ENCODE assay signal across 1 cellular context in the genomic region with DNA sequence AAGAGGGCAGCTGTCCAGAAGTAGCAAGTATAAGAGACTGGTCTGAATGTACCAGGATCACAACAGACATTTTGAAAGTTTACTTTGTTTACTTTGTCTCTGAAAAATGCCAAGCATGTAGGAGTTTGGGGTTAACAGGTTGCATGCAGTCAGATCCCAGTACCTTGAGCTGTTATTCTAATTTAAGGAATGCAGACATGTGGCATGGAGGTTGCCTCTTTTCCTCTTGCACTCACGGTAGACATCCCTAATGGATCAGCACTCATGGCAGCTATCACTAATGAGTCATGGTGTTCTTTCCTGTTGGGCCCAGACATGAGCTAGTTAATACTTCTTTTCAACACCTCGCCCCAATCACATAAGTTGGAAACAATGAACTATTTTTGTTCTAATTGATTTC.
TF ChIP-seq lines count a peak whose summit lies in the region.

No MANE protein-coding gene starts in this region.

TF ChIP-seq in HCT116, 20 proteins besides CTCF, POLR2A, EP300 and RAD21 (continued from another document):
- TF ChIP-seq JUND (IDR thresholded peaks at IDR 0.05), result 0 out of 2 replicates have a peak, but pooled peaks have one; percentile 17
- no peak for TF ChIP-seq CEBPB (IDR thresholded peaks at IDR 0.05; ENCODE audit: low read depth)
- TF ChIP-seq CBX3 (IDR thresholded peaks at IDR 0.05; ENCODE audit: low read depth), result no peak
- no peak for TF ChIP-seq ZBTB33 (IDR thresholded peaks at IDR 0.05; ENCODE audit: extremely low read depth, insufficient replicate concordance, low read length)
- TF ChIP-seq SIN3A (IDR thresholded peaks at IDR 0.05; ENCODE audit: low read depth), result 0 out of 2 replicates have a peak, but pooled peaks have one; percentile 32
- TF ChIP-seq, protein P1, sequence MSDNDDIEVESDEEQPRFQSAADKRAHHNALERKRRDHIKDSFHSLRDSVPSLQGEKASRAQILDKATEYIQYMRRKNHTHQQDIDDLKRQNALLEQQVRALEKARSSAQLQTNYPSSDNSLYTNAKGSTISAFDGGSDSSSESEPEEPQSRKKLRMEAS (IDR thresholded peaks at IDR 0.05), result 0 out of 2 replicates have a peak, but pooled peaks have one; percentile 21
- no peak for TF ChIP-seq POLR2AphosphoS5 (IDR thresholded peaks at IDR 0.05; ENCODE audit: low read depth, low read length)
- TF ChIP-seq, protein P2, sequence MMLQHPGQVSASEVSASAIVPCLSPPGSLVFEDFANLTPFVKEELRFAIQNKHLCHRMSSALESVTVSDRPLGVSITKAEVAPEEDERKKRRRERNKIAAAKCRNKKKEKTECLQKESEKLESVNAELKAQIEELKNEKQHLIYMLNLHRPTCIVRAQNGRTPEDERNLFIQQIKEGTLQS (IDR thresholded peaks at IDR 0.05), result no peak
- TF ChIP-seq, protein P3, sequence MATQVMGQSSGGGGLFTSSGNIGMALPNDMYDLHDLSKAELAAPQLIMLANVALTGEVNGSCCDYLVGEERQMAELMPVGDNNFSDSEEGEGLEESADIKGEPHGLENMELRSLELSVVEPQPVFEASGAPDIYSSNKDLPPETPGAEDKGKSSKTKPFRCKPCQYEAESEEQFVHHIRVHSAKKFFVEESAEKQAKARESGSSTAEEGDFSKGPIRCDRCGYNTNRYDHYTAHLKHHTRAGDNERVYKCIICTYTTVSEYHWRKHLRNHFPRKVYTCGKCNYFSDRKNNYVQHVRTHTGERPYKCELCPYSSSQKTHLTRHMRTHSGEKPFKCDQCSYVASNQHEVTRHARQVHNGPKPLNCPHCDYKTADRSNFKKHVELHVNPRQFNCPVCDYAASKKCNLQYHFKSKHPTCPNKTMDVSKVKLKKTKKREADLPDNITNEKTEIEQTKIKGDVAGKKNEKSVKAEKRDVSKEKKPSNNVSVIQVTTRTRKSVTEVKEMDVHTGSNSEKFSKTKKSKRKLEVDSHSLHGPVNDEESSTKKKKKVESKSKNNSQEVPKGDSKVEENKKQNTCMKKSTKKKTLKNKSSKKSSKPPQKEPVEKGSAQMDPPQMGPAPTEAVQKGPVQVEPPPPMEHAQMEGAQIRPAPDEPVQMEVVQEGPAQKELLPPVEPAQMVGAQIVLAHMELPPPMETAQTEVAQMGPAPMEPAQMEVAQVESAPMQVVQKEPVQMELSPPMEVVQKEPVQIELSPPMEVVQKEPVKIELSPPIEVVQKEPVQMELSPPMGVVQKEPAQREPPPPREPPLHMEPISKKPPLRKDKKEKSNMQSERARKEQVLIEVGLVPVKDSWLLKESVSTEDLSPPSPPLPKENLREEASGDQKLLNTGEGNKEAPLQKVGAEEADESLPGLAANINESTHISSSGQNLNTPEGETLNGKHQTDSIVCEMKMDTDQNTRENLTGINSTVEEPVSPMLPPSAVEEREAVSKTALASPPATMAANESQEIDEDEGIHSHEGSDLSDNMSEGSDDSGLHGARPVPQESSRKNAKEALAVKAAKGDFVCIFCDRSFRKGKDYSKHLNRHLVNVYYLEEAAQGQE (IDR thresholded peaks at IDR 0.05; ENCODE audit: low read depth), result no peak
- no peak for TF ChIP-seq SP1 (IDR thresholded peaks at IDR 0.05; ENCODE audit: low read depth)
- no peak for TF ChIP-seq EZH2 (IDR thresholded peaks at IDR 0.05)
- TF ChIP-seq FOSL1 (IDR thresholded peaks at IDR 0.05; ENCODE audit: low read depth), result 0 out of 2 replicates have a peak, but pooled peaks have one; percentile 7
- TF ChIP-seq EGR1 (IDR thresholded peaks at IDR 0.05; ENCODE audit: low read depth), result no peak
- no peak for TF ChIP-seq ELF1 (IDR thresholded peaks at IDR 0.05; ENCODE audit: borderline replicate concordance, low read depth)
- TF ChIP-seq TCF7L2 (IDR thresholded peaks at IDR 0.05; ENCODE audit: borderline replicate concordance, extremely low read depth, insufficient read depth, insufficient read length), result no peak
